ENCODE assay signal across 8 cellular contexts in the genomic region with DNA sequence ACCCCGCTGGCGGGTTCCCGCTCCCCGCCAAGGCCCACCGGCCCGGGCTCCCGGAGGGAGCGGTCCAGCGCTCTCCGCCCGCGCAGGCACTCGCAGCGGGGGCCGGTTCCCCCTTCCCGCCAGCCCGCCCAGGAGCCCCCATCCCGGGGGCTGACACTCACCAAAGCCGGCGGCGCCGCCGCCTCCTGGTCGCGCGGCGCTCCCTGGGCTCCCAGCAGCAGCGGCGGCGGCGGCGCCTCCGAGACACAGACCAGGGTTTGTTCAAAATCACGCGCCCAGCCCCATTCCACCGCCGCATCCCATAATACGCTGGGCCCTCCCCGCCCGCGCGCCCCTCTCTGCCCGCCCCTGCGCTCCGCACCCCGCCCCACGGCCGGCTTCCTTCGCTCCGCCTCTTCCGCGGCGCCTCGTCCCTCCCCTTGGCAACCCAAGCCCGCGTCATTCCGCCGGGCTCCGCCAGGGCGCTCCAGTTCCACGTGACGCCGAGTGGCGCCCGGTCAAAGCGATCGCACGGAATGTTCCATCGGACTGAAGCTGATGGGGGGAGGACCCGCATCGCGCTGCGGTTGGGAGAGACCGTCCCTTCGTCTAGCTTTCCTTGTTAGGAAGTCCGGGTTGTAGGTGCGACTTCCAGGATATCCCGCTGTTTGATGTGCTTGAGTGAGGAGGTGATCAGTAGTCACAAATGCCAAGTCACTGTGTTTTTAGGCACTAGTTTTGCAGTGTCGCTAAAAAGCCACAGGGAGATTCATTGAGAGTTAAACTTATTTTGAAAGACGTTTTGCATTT. TPM values are rescaled to one million over a fixed set of nuclear protein-coding genes. Genes with fewer than 3 reads are reported as not detected.
A peak's percentile ranks its signal among the peaks of the same experiment; 100 is the strongest.
DNase-seq lines count a peak whose midpoint lies in the region; ATAC-seq, FAIRE-seq and TF ChIP-seq lines count a peak whose summit lies in the region.

No MANE protein-coding gene starts in this region.

- no peaks in the 10 kb centered on the region for H4K20me1 ChIP-seq in H1 (replicated peaks in 1 of 2; ENCODE audit: control insufficient read depth in 1 of 2, insufficient read depth in 2 of 2, low read length in 2 of 2)

- H3K79me2 ChIP-seq in H1 (ENCODE audit: control insufficient read depth in 1 of 2, insufficient read depth in 2 of 2, low read length in 2 of 2): peaks cover 0 to 15% of the 10 kb centered on the region in 2 experiments; a peak in 2 of 4 replicates

- H3K9me3 ChIP-seq in H1 (ENCODE audit: insufficient read depth in 2 of 2, low read depth in 1 of 2, low read length in 1 of 2) (no peaks in the 10 kb centered on the region), mesenchymal stem cell (ENCODE audit: control insufficient read depth, low read length) (no peaks in the 10 kb centered on the region)

- H3K36me3 ChIP-seq in H1 (ENCODE audit: control insufficient read depth in 2 of 4, insufficient read depth in 4 of 4, low read length in 3 of 4) (no peaks in the 10 kb centered on the region), mesenchymal stem cell (ENCODE audit: control insufficient read depth in 1 of 2, insufficient read depth in 2 of 2, low read depth in 1 of 2, low read length in 2 of 2) (no peaks in the 10 kb centered on the region)

- H4K91ac ChIP-seq in H1 (replicated peaks; ENCODE audit: insufficient read length, low read length) (no peak overlapping the region), mesenchymal stem cell (ENCODE audit: low read length) (no peak overlapping the region)

- H2AK5ac ChIP-seq in H1 (ENCODE audit: low read depth, low read length): no peak overlapping the region
- no peak overlapping the region for H2AK5ac ChIP-seq in mesenchymal stem cell (ENCODE audit: low read length, severe bottlenecking)

- CTCF ChIA-PET in H1 (lab: Charles Lee; ENCODE audit: partially characterized antibody): interaction anchor here (0.7 to 0.9 kb wide), 3 partner anchors 24 to 239 kb away, joined by 3 read pairs; no protein-coding TSS in a partner anchor

- H2BK120ac ChIP-seq in H1 (replicated peaks; ENCODE audit: low read depth, low read length): no peak overlapping the region
- H2BK120ac ChIP-seq in mesenchymal stem cell (ENCODE audit: low read depth, low read length): no peak overlapping the region

- no peak overlapping the region for H3K27ac ChIP-seq in H1 (ENCODE audit: low read depth, low read length)
- peak overlapping the region; percentile 87 for H3K27ac ChIP-seq in mesenchymal stem cell (ENCODE audit: low read length, poor library complexity, severe bottlenecking)

- peak; percentile 38 to 42 for TF ChIP-seq RAD21 in H1 (IDR thresholded peaks at IDR 0.05 in 1 of 2, conservative IDR thresholded peaks at IDR 0.05 in 1 of 2; ENCODE audit: low read depth in 2 of 2, low read length in 2 of 2)

- H3K4ac ChIP-seq in H1 (replicated peaks; ENCODE audit: insufficient read length, low read depth, low read length) (no peak overlapping the region), mesenchymal stem cell (ENCODE audit: low read depth in 1 of 2, low read length in 2 of 2) (no peak overlapping the region)

- H2BK12ac ChIP-seq in H1 (ENCODE audit: low read depth, low read length) (no peak overlapping the region), mesenchymal stem cell (ENCODE audit: low read length in 2 of 2) (no peak overlapping the region)

- 2% methylated on average over 47 of the region's 80 CpGs; no CpG with 5 or more reads in 1 of the 2 experiments for WGBS in H1 (ENCODE audit: extremely low coverage in 1 of 2, insufficient coverage in 1 of 2, insufficient read length in 1 of 2, insufficient replicate concordance in 2 of 2, low coverage in 1 of 2, low lambda C conversion rate in 2 of 2, missing lambda C conversion rate in 1 of 2), 2 experiments
- WGBS in mesenchymal stem cell: under 1% methylated on average over 75 of the region's 80 CpGs

- DNase-seq in COLO829 (ENCODE audit: low spot score) (peak; percentile 98), HS-5 (ENCODE audit: low read depth) (peak; percentile 92), NK-92 (lab: John Stamatoyannopoulos, UW; ENCODE audit: unreplicated experiment) (peak; percentile 73), H1 (ENCODE audit: low read depth in 1 of 2, low spot score in 2 of 2) (peak; percentile 96), mesenchymal stem cell (peak; percentile 98)
- peak; percentile 92 to 94 for DNase-seq in activated CD8-positive, alpha-beta memory T cell treated with anti-CD3 and anti-CD28 coated beads for 4 hours (ENCODE audit: low read depth in 2 of 2)
- peak; percentile 93 for DNase-seq in stimulated activated CD8-positive, alpha-beta memory T cell treated with anti-CD3 and anti-CD28 coated beads, Interleukin-12 subunit alpha, Interleukin-12 subunit beta, amount 100 ng/mL, for 4 hours (ENCODE audit: low read depth)

- H2AFZ ChIP-seq in H1 (ENCODE audit: low read length): 0 out of 2 replicates have a peak overlapping the region, but pooled peaks have one; percentile 88
- H2AFZ ChIP-seq in mesenchymal stem cell (ENCODE audit: low read depth, low read length): peak overlapping the region; percentile 33

- H3K27me3 ChIP-seq in H1 (replicated peaks in 1 of 4; ENCODE audit: control insufficient read depth in 3 of 4, extremely low read depth in 1 of 4, insufficient read depth in 3 of 4, low read length in 3 of 4): peaks cover 0 to 6% (median 3%) of the 10 kb centered on the region in 4 experiments; a peak in 4 of 7 replicates
- no peaks in the 10 kb centered on the region for H3K27me3 ChIP-seq in mesenchymal stem cell (ENCODE audit: control insufficient read depth in 1 of 2, insufficient read depth in 1 of 2, low read length in 2 of 2)

- H3K14ac ChIP-seq in H1 (ENCODE audit: insufficient read length) (no peak overlapping the region), mesenchymal stem cell (ENCODE audit: low read length in 2 of 2) (no peak overlapping the region)

- peak overlapping the region; percentile 87 to 94 for H3K4me2 ChIP-seq in H1 (ENCODE audit: insufficient read depth in 1 of 2, low read depth in 2 of 2, low read length in 2 of 2)
- peak overlapping the region; percentile 73 for H3K4me2 ChIP-seq in mesenchymal stem cell (ENCODE audit: low read length, poor library complexity, severe bottlenecking)

- H3K18ac ChIP-seq in H1 (ENCODE audit: extremely low read depth, low read length) (no peak overlapping the region), mesenchymal stem cell (ENCODE audit: low read depth in 1 of 2, low read length in 2 of 2) (peak overlapping the region; percentile 40 to 41)

- peak overlapping the region; percentile 48 to 61 (median 54); a peak in 6 of 7 replicates for H3K9ac ChIP-seq in H1 (replicated peaks in 1 of 4; ENCODE audit: extremely low read depth in 1 of 4, low read depth in 3 of 4, low read length in 3 of 4)
- H3K9ac ChIP-seq in mesenchymal stem cell (ENCODE audit: low read length): peak overlapping the region; percentile 99

- peak overlapping the region; percentile 3 for H3K56ac ChIP-seq in H1 (replicated peaks; ENCODE audit: insufficient read length, low read depth, low read length)

- H3K4me3 ChIP-seq in H1 (ENCODE audit: extremely low read depth in 1 of 4, insufficient read depth in 2 of 4, low read depth in 3 of 4, low read length in 4 of 4) (peak overlapping the region; percentile 67 to 98 (median 73)), mesenchymal stem cell (ENCODE audit: insufficient read depth in 1 of 2, low read depth in 1 of 2, low read length in 2 of 2) (peak overlapping the region; percentile 80 to 95)

- peak; percentile 89 for ATAC-seq in GM19468 (IDR thresholded peaks at IDR 0.05; ENCODE audit: extremely low read depth, unreplicated experiment)

- peaks cover 0 to 6% (median 3%) of the 10 kb centered on the region in 4 experiments; a peak in 3 of 7 replicates for H3K4me1 ChIP-seq in H1 (replicated peaks in 1 of 4; ENCODE audit: control insufficient read depth in 3 of 4, insufficient read depth in 4 of 4, low read length in 3 of 4)
- H3K4me1 ChIP-seq in mesenchymal stem cell (ENCODE audit: control insufficient read depth, insufficient read depth, low read depth, low read length): peaks cover 2% of the 10 kb centered on the region

- H4K5ac ChIP-seq in H1 (ENCODE audit: insufficient read length, low read depth, low read length): peak overlapping the region; percentile 47

- H3K23ac ChIP-seq in H1 (ENCODE audit: insufficient read length) (no peak overlapping the region), mesenchymal stem cell (ENCODE audit: low read length in 2 of 2) (no peak overlapping the region)

- peak; percentile 85 for FAIRE-seq in H1 (lab: Jason Lieb, UNC)

- H4K8ac ChIP-seq in H1 (ENCODE audit: extremely low read depth, insufficient read depth, low read length): no peak overlapping the region
- no peak overlapping the region for H4K8ac ChIP-seq in mesenchymal stem cell (ENCODE audit: low read length)

- H2BK15ac ChIP-seq in H1 (ENCODE audit: low read length): no peak overlapping the region
- peak overlapping the region; percentile 48 for H2BK15ac ChIP-seq in mesenchymal stem cell (ENCODE audit: low read depth, poor library complexity, severe bottlenecking)

- POLR2A ChIA-PET in H1 (lab: Charles Lee; ENCODE audit: partially characterized antibody): interaction anchor here (0.6 to 2.0 kb wide), 12 partner anchors 9 to 525 kb away, joined by 3 to 20 read pairs (median 5); partner anchors contain the start of genes COPS4, COQ2 and THAP9

- peak; percentile 45 to 72 for TF ChIP-seq POLR2A in H1 (IDR thresholded peaks at IDR 0.05; ENCODE audit: control extremely low read depth in 1 of 2, low read depth in 2 of 2, low read length in 2 of 2)

- H3K23me2 ChIP-seq in H1 (ENCODE audit: low read depth, low read length): peaks cover 13% of the 10 kb centered on the region

- no peak overlapping the region for H2BK20ac ChIP-seq in H1 (ENCODE audit: low read length)

- H2BK5ac ChIP-seq in H1 (ENCODE audit: low read depth, low read length) (no peak overlapping the region), mesenchymal stem cell (ENCODE audit: low read depth, low read length, poor library complexity, severe bottlenecking) (no peak overlapping the region)

- TF ChIP-seq EP300 in H1 (IDR thresholded peaks at IDR 0.05; ENCODE audit: borderline replicate concordance in 1 of 2, low read depth in 2 of 2, low read length in 2 of 2): peak in 1 of 2 experiments; percentile 100; a peak in 2 of 3 replicates

- H3K79me1 ChIP-seq in H1 (ENCODE audit: low read depth, low read length) (no peaks in the 10 kb centered on the region), mesenchymal stem cell (replicated peaks; ENCODE audit: low read length, poor library complexity, severe bottlenecking) (peaks cover 3% of the 10 kb centered on the region)

- TF ChIP-seq CTCF in H1 (IDR thresholded peaks at IDR 0.05; ENCODE audit: control extremely low read depth in 1 of 3, insufficient read depth in 1 of 3, low read depth in 1 of 3, low read length in 3 of 3): peak; percentile 29 to 41 (median 41)

RNA-seq across cellular contexts. Expression of gene LIN54, which starts 2.2 kb away (rescaled TPM):
- 11.1 and 12.9 TPM in 2 replicates for total RNA-seq in H1 (2021; fragmentation: NEBNext Ultra II Directional; extraction: Animal tissue kit (Norgen Biotek cat#: 25700))
- 3.6 and 5.7 TPM in 2 replicates for polyA plus RNA-seq in H1 (2011; rRNA removed)
- 5.3 TPM for polyA plus RNA-seq in H1 (2011; cell fraction: cytosol; rRNA removed)
- 5.6 TPM for polyA plus RNA-seq in H1 (2011; cell fraction: nucleus; rRNA removed)
- polyA plus RNA-seq in H1 (2012, experiment 1 of 2): 4.4 to 5.6 TPM (median 5.3 TPM) in 4 replicates
- polyA plus RNA-seq in H1 (2012, experiment 2 of 2): 0.38 TPM
- polyA plus RNA-seq in H1 (2013, experiment 1 of 2): 5.7 TPM
- 5.8 TPM for polyA plus RNA-seq in H1 (2013, experiment 2 of 2)
- 27.7 and 35.2 TPM in 2 replicates for polyA minus RNA-seq in H1 (2011; rRNA and poly(A)+ RNA removed)
- 10.1 TPM for polyA minus RNA-seq in H1 (2011; cell fraction: cytosol; rRNA and poly(A)+ RNA removed)
- 24.9 TPM for polyA minus RNA-seq in H1 (2011; cell fraction: nucleus; rRNA and poly(A)+ RNA removed)
- 8.7 TPM for polyA plus RNA-seq in mesenchymal stem cell (2013, experiment 1 of 2)
- polyA plus RNA-seq in mesenchymal stem cell (2013, experiment 2 of 2): 8.6 TPM

RNA-seq across cellular contexts. Expression of gene COPS4, which starts 22.2 kb away (rescaled TPM):
- total RNA-seq in H1 (2021; fragmentation: NEBNext Ultra II Directional; extraction: Animal tissue kit (Norgen Biotek cat#: 25700)): 28.3 and 32.5 TPM in 2 replicates
- polyA plus RNA-seq in H1 (2011; rRNA removed): 10.7 and 14.9 TPM in 2 replicates
- polyA plus RNA-seq in H1 (2011; cell fraction: cytosol; rRNA removed): 23.2 TPM
- 22.4 TPM for polyA plus RNA-seq in H1 (2011; cell fraction: nucleus; rRNA removed)
- 26.5 to 41.5 TPM (median 33.5 TPM) in 4 replicates for polyA plus RNA-seq in H1 (2012, experiment 1 of 2)
- polyA plus RNA-seq in H1 (2012, experiment 2 of 2): 6.9 TPM
- 26.8 TPM for polyA plus RNA-seq in H1 (2013, experiment 1 of 2)
- polyA plus RNA-seq in H1 (2013, experiment 2 of 2): 26.9 TPM
- 31.8 and 39.2 TPM in 2 replicates for polyA minus RNA-seq in H1 (2011; rRNA and poly(A)+ RNA removed)
- 11.7 TPM for polyA minus RNA-seq in H1 (2011; cell fraction: cytosol; rRNA and poly(A)+ RNA removed)
- 14.8 TPM for polyA minus RNA-seq in H1 (2011; cell fraction: nucleus; rRNA and poly(A)+ RNA removed)
- 41.8 TPM for polyA plus RNA-seq in mesenchymal stem cell (2013, experiment 1 of 2)
- polyA plus RNA-seq in mesenchymal stem cell (2013, experiment 2 of 2): 42.4 TPM
